ENCODE assay signal across 21 cellular contexts in genomic region chr7:45129181-45129800, GRCh38. TPM values are rescaled to one million over a fixed set of nuclear protein-coding genes. Genes with fewer than 3 reads are reported as not detected.
A peak's percentile ranks its signal among the peaks of the same experiment; 100 is the strongest.
DNase-seq lines count a peak whose midpoint lies in the region; ATAC-seq, FAIRE-seq and TF ChIP-seq lines count a peak whose summit lies in the region.
"Had no signal": no experiment of that assay in that cellular context is flagged by ENCODE, and none has a peak within 500 bp of the region (broad histone marks: within the 10 kb centered on the region; RNA-seq: fewer than 3 reads in every experiment).

No MANE protein-coding gene starts in this region.

- TF ChIP-seq CTCF in HepG2 (CRISPR knock-in tag; IDR thresholded peaks at IDR 0.05) (peak; percentile 35; the same call in 1 of the 2 replicates), right lobe of liver (IDR thresholded peaks at IDR 0.05) (no peak), K562 (IDR thresholded peaks at IDR 0.05 in 2 of 3, conservative IDR thresholded peaks at IDR 0.05 in 1 of 3; ENCODE audit: insufficient read depth in 2 of 3, low read depth in 1 of 3, low read length in 3 of 3) (0 out of 6 replicates have a peak, but pooled peaks of 1 of the 3 experiments have one; percentile 2), hepatocyte (IDR thresholded peaks at IDR 0.05; ENCODE audit: poor library complexity) (no peak)

- TF ChIP-seq RAD21 in HepG2 (CRISPR knock-in tag; IDR thresholded peaks at IDR 0.05) (no peak), K562 (CRISPR knock-in tag; conservative IDR thresholded peaks at IDR 0.05 in 1 of 2, IDR thresholded peaks at IDR 0.05 in 1 of 2) (peak in 1 of 2 experiments; percentile 19; a peak in 1 of 4 replicates)

- H3K4me3 ChIP-seq in HepG2 (replicated peaks in 1 of 3; ENCODE audit: insufficient read depth in 1 of 3, low read depth in 2 of 3, low read length in 3 of 3) = no peak overlapping the region
- no peak overlapping the region for H3K4me3 ChIP-seq in right lobe of liver
- no peak overlapping the region for H3K4me3 ChIP-seq in K562
- H3K4me3 ChIP-seq in hepatocyte = no peak overlapping the region
- H3K4me3 ChIP-seq: BLaER1, PC-9, SK-N-MC had no signal

- 28% methylated on average over 13 of the region's 15 CpGs for WGBS in HepG2 (ENCODE audit: low lambda C conversion rate)
- WGBS in right lobe of liver (ENCODE audit: insufficient coverage, low coverage, low lambda C conversion rate, missing lambda C conversion rate) = 90% methylated on average over 12 of the region's 15 CpGs
- WGBS in K562 (ENCODE audit: insufficient coverage, low coverage, missing lambda C conversion rate) = 55% methylated on average over 14 of the region's 15 CpGs
- 81% methylated on average over 15 of the region's 15 CpGs for WGBS in hepatocyte (ENCODE audit: low lambda C conversion rate, missing lambda C conversion rate)

- no peak for TF ChIP-seq EP300 in HepG2 (IDR thresholded peaks at IDR 0.05; ENCODE audit: low read depth in 2 of 2, low read length in 2 of 2)
- no peak for TF ChIP-seq EP300 in HepG2 (CRISPR knock-in tag; IDR thresholded peaks at IDR 0.05; ENCODE audit: borderline replicate concordance)
- TF ChIP-seq EP300 in K562 (IDR thresholded peaks at IDR 0.05; ENCODE audit: low read length) = no peak

- H4K20me1 ChIP-seq in HepG2 (ENCODE audit: insufficient read depth, low read length) (no peaks in the 10 kb centered on the region), K562 (replicated peaks; ENCODE audit: control insufficient read depth, insufficient read depth, low read length) (no peaks in the 10 kb centered on the region), hepatocyte (ENCODE audit: insufficient read depth, poor library complexity, severe bottlenecking) (no peaks in the 10 kb centered on the region)
- H4K20me1 ChIP-seq: BLaER1 had no signal

- H2AFZ ChIP-seq in HepG2 (ENCODE audit: low read length) (no peak overlapping the region), K562 (ENCODE audit: low read depth, low read length) (peak overlapping the region; percentile 55), hepatocyte (no peak overlapping the region)
- H2AFZ ChIP-seq: PC-9 had no signal

- TF ChIP-seq POLR2A in HepG2 (IDR thresholded peaks at IDR 0.05; ENCODE audit: insufficient read depth in 1 of 2, low read depth in 2 of 2, low read length in 2 of 2) (no peak), right lobe of liver (IDR thresholded peaks at IDR 0.05) (no peak), K562 (conservative IDR thresholded peaks at IDR 0.05) (no peak)

- FAIRE-seq in HepG2 (lab: Jason Lieb, UNC) = no peak
- peak; percentile 44 for FAIRE-seq in K562 (lab: Jason Lieb, UNC)
- FAIRE-seq: GM12892, H1, HTR-8/SVneo had no signal

- H3K27me3 ChIP-seq in HepG2 (ENCODE audit: control insufficient read depth in 1 of 2, insufficient read depth in 2 of 2, low read length in 2 of 2) (peaks cover 7 to 51% of the 10 kb centered on the region in 2 experiments; a peak in 4 of 5 replicates), right lobe of liver (no peaks in the 10 kb centered on the region), K562 (ENCODE audit: control insufficient read depth in 2 of 2, insufficient read depth in 2 of 2, low read length in 2 of 2) (no peaks in the 10 kb centered on the region), hepatocyte (no peaks in the 10 kb centered on the region)
- H3K27me3 ChIP-seq: BLaER1 had no signal

- CTCF ChIA-PET in HepG2 (lab: Yijun Ruan, JAX; ENCODE audit: low intra/inter-chr PET ratio, low total read pairs) (no interaction called here), K562 (lab: Yijun Ruan, JAX; ENCODE audit: low intra/inter-chr PET ratio) (no interaction called here)

- H3K36me3 ChIP-seq in HepG2 (replicated peaks in 1 of 2; ENCODE audit: control insufficient read depth in 1 of 2, insufficient read depth in 2 of 2, low read length in 2 of 2) (no peaks in the 10 kb centered on the region), right lobe of liver (no peaks in the 10 kb centered on the region), K562 (ENCODE audit: control insufficient read depth, insufficient read depth, low read length) (no peaks in the 10 kb centered on the region), hepatocyte (replicated peaks; ENCODE audit: insufficient read depth, low read depth) (no peaks in the 10 kb centered on the region)
- H3K36me3 ChIP-seq: BLaER1 had no signal

- H3K4me1 ChIP-seq in HepG2 (ENCODE audit: insufficient read depth, low read length) = 0 out of 2 replicates have a peak, but pooled peaks cover 5% of the 10 kb centered on the region
- H3K4me1 ChIP-seq in right lobe of liver = peaks cover 0 to 8% (median 0%) of the 10 kb centered on the region in 4 donors
- peaks cover 0 to 20% of the 10 kb centered on the region in 2 experiments; a peak in 2 of 5 replicates for H3K4me1 ChIP-seq in K562 (replicated peaks in 1 of 2; ENCODE audit: control insufficient read depth in 2 of 2, insufficient read depth in 2 of 2, low read length in 2 of 2)
- H3K4me1 ChIP-seq in hepatocyte (ENCODE audit: insufficient read depth) = no peaks in the 10 kb centered on the region

- BruUV-seq in HepG2 (replicated peaks; lab: Mats Ljungman, UMichigan) (no TSS peak), K562 (replicated peaks; lab: Mats Ljungman, UMichigan) (no TSS peak)

- H3K79me2 ChIP-seq in HepG2 (ENCODE audit: insufficient read depth, low read length) (no peaks in the 10 kb centered on the region), K562 (ENCODE audit: control insufficient read depth, insufficient read depth, low read length) (no peaks in the 10 kb centered on the region), hepatocyte (no peaks in the 10 kb centered on the region)

- intact Hi-C loops in HepG2 (cut with micrococcal nuclease; ENCODE audit: unreplicated experiment) = no loop called here
- intact Hi-C loops in right lobe of liver (cut with DNase I) = no loop called here
- intact Hi-C loops in K562 (cut with micrococcal nuclease) = no loop called here

- H3K4me2 ChIP-seq in HepG2 (ENCODE audit: low read depth, low read length) (no peak overlapping the region), K562 (ENCODE audit: insufficient read depth, low read length) (no peak overlapping the region), hepatocyte (no peak overlapping the region)
- H3K4me2 ChIP-seq: BLaER1, PC-9 had no signal

- no peaks in the 10 kb centered on the region for H3K9me3 ChIP-seq in HepG2 (ENCODE audit: low read length)
- H3K9me3 ChIP-seq in right lobe of liver = no peaks in the 10 kb centered on the region
- no peaks in the 10 kb centered on the region for H3K9me3 ChIP-seq in K562 (replicated peaks; ENCODE audit: control insufficient read depth, insufficient read depth, low read depth, low read length)
- no peaks in the 10 kb centered on the region for H3K9me3 ChIP-seq in hepatocyte (ENCODE audit: low read depth)
- H3K9me3 ChIP-seq: BLaER1 had no signal

- ATAC-seq in HepG2 (peak; percentile 43; the same call in 2 of the 3 replicates), right lobe of liver (no peak), K562 (peak; percentile 41; the same call in 2 of the 3 replicates), GM21619 (IDR thresholded peaks at IDR 0.05; ENCODE audit: unreplicated experiment) (no peak), GM18519 (IDR thresholded peaks at IDR 0.05; ENCODE audit: low FRiP score, unreplicated experiment) (no peak), HG03457 (IDR thresholded peaks at IDR 0.05; ENCODE audit: unreplicated experiment) (no peak)

- H3K9me2 ChIP-seq in hepatocyte (replicated peaks; ENCODE audit: insufficient read depth) = no peaks in the 10 kb centered on the region

- no peak overlapping the region for H3K9ac ChIP-seq in HepG2 (ENCODE audit: insufficient read depth, low read depth, low read length)
- peak overlapping the region in 1 of 2 experiments; percentile 59; a peak in 2 of 4 replicates for H3K9ac ChIP-seq in K562 (ENCODE audit: insufficient read depth in 1 of 2, low read depth in 2 of 2, low read length in 2 of 2)
- H3K9ac ChIP-seq: BLaER1 had no signal

- DNase-seq in HepG2 (ENCODE audit: low spot score) (no peak), right lobe of liver (no peak), K562 (ENCODE audit: extremely low read depth in 1 of 4, low spot score in 3 of 4) (no peak), kidney tubule cell (ENCODE audit: low spot score) (peak; percentile 19), hepatocyte (ENCODE audit: low spot score) (no peak)
- DNase-seq: GF-D8, NCI-H1436, NCI-H2029, NCI-H774, PC-9 had no signal

- in situ Hi-C loops in HepG2 (cut with HindIII; ENCODE audit: extremely low pct_ligation_motif_present, low pct_unique_long_range_greater_than_20kb) = no loop called here
- in situ Hi-C loops in K562 (cut with MboI) = no loop called here

- peaks cover 3% of the 10 kb centered on the region for H3K9me1 ChIP-seq in K562 (ENCODE audit: control insufficient read depth, insufficient read depth, low read length)

- POLR2A ChIA-PET in HepG2 (lab: Yijun Ruan, JAX) = interaction anchor here (0.7 kb wide), 1 partner anchor 18 kb away, joined by 3 read pairs; the partner anchor contains the start of gene TBRG4
- POLR2A ChIA-PET in K562 (lab: Yijun Ruan, JAX) = no interaction called here

- H3K27ac ChIP-seq in HepG2 (ENCODE audit: extremely low read length, insufficient read depth, low read length) (no peak overlapping the region), right lobe of liver (no peak overlapping the region), K562 (ENCODE audit: extremely low read depth, low read depth, low read length) (no peak overlapping the region), hepatocyte (no peak overlapping the region)
- H3K27ac ChIP-seq: BLaER1, HL-60, PC-9, SK-N-MC had no signal

RNA-seq across cellular contexts. Expression of gene TBRG4, which starts 17.8 kb away (rescaled TPM):
- total RNA-seq in HepG2 (2016; rRNA removed; fragmentation: Illumina TruSeq; extraction: Trizol) = 87.8 and 90.3 TPM in 2 replicates
- 33.6 and 34.9 TPM in 2 replicates for total RNA-seq in HepG2 (2016; cell fraction: cytosol; rRNA removed; fragmentation: Illumina TruSeq; extraction: Trizol; ENCODE audit: low read depth)
- total RNA-seq in HepG2 (2016; cell fraction: insoluble cytoplasmic fraction; rRNA removed; fragmentation: Illumina TruSeq; extraction: Trizol) = 87.0 and 89.8 TPM in 2 replicates
- 33.7 and 38.0 TPM in 2 replicates for total RNA-seq in HepG2 (2016; cell fraction: membrane; rRNA removed; fragmentation: Illumina TruSeq; extraction: Trizol)
- total RNA-seq in HepG2 (2016; cell fraction: nucleus; rRNA removed; fragmentation: Illumina TruSeq; extraction: Trizol) = 82.0 and 84.8 TPM in 2 replicates
- polyA plus RNA-seq in HepG2 (2011; rRNA removed) = 107 and 122 TPM in 2 replicates
- polyA plus RNA-seq in HepG2 (2011; cell fraction: cytosol; rRNA removed) = 79.2 and 104 TPM in 2 replicates
- polyA plus RNA-seq in HepG2 (2011; cell fraction: nucleus; rRNA removed) = 370 and 388 TPM in 2 replicates
- polyA plus RNA-seq in HepG2 (2012) = 54.3 and 62.8 TPM in 2 replicates
- 11.2 and 11.7 TPM in 2 replicates for polyA plus RNA-seq in HepG2 (2016; cell fraction: cytosol; fragmentation: Illumina TruSeq; extraction: Trizol; ENCODE audit: low read depth)
- polyA plus RNA-seq in HepG2 (2016; cell fraction: insoluble cytoplasmic fraction; fragmentation: Illumina TruSeq; extraction: Trizol; ENCODE audit: low read depth) = 71.7 and 72.0 TPM in 2 replicates
- 17.4 and 18.6 TPM in 2 replicates for polyA plus RNA-seq in HepG2 (2016; cell fraction: membrane; fragmentation: Illumina TruSeq; extraction: Trizol; ENCODE audit: low read depth)
- 105 and 123 TPM in 2 replicates for polyA plus RNA-seq in HepG2 (2016; cell fraction: nucleus; fragmentation: Illumina TruSeq; extraction: Trizol; ENCODE audit: insufficient read depth, low read depth)
- polyA minus RNA-seq in HepG2 (2011; rRNA and poly(A)+ RNA removed; ENCODE audit: low replicate concordance) = 224 and 418 TPM in 2 replicates
- polyA minus RNA-seq in HepG2 (2011; cell fraction: cytosol; rRNA and poly(A)+ RNA removed) = 56.5 and 63.0 TPM in 2 replicates
- 193 and 254 TPM in 2 replicates for polyA minus RNA-seq in HepG2 (2011; cell fraction: nucleus; rRNA and poly(A)+ RNA removed)
- total RNA-seq in right lobe of liver = 10 to 100 TPM; 33.0 to 57.1 (median 41.7) TPM
- total RNA-seq in K562 (2011; cell fraction: chromatin; rRNA removed; ENCODE audit: low replicate concordance) = 345 and 988 TPM in 2 replicates
- total RNA-seq in K562 (2011; cell fraction: nucleolus; rRNA removed) = 627 and 629 TPM in 2 replicates
- total RNA-seq in K562 (2011; cell fraction: nucleoplasm; rRNA removed) = 447 and 454 TPM in 2 replicates
- total RNA-seq in K562 (2014; rRNA removed) = 248 and 298 TPM in 2 replicates
- total RNA-seq in K562 (2014; rRNA removed; fragmentation: Illumina TruSeq; extraction: Trizol) = 111 and 141 TPM in 2 replicates
- 140 and 152 TPM in 2 replicates for total RNA-seq in K562 (2015; rRNA removed; fragmentation: Illumina TruSeq; extraction: Trizol)
- 258 and 287 TPM in 2 replicates for total RNA-seq in K562 (2021)
- polyA plus RNA-seq in K562 (2011; rRNA removed) = 278 and 317 TPM in 2 replicates
- polyA plus RNA-seq in K562 (2011; cell fraction: cytosol; rRNA removed) = 213 and 315 TPM in 2 replicates
- polyA plus RNA-seq in K562 (2011; cell fraction: nucleus; rRNA removed) = 714 and 782 TPM in 2 replicates
- 183 and 269 TPM in 2 replicates for polyA plus RNA-seq in K562 (2012)
- 295 and 322 TPM in 2 replicates for polyA plus RNA-seq in K562 (2014; fragmentation: Illumina TruSeq; extraction: Trizol)
- 10 to 100 TPM; 11.2 to 34.9 TPM for polyA plus RNA-seq in K562 (2014; fragmentation: Nextera tagmentation; extraction: Ambion mirVana)
- polyA plus RNA-seq in K562 (2014; rRNA removed) = 216 and 223 TPM in 2 replicates
- polyA minus RNA-seq in K562 (2011; rRNA and poly(A)+ RNA removed) = 276 and 311 TPM in 2 replicates
- 198 and 207 TPM in 2 replicates for polyA minus RNA-seq in K562 (2011; cell fraction: cytosol; rRNA and poly(A)+ RNA removed)
- polyA minus RNA-seq in K562 (2011; cell fraction: nucleus; rRNA and poly(A)+ RNA removed) = 413 and 539 TPM in 2 replicates
- 44.5 and 55.9 TPM in 2 replicates for total RNA-seq in hepatocyte
- 54.3 and 54.6 TPM in 2 replicates for polyA plus RNA-seq in hepatocyte

RNA-seq across cellular contexts. Expression of gene RAMP3, which starts 28.3 kb away (rescaled TPM):
- total RNA-seq in HepG2 (2016; rRNA removed; fragmentation: Illumina TruSeq; extraction: Trizol) = not detected in 2 replicates
- not detected in 2 replicates for total RNA-seq in HepG2 (2016; cell fraction: cytosol; rRNA removed; fragmentation: Illumina TruSeq; extraction: Trizol; ENCODE audit: low read depth)
- not detected in 2 replicates for total RNA-seq in HepG2 (2016; cell fraction: insoluble cytoplasmic fraction; rRNA removed; fragmentation: Illumina TruSeq; extraction: Trizol)
- total RNA-seq in HepG2 (2016; cell fraction: membrane; rRNA removed; fragmentation: Illumina TruSeq; extraction: Trizol) = not detected in 2 replicates
- total RNA-seq in HepG2 (2016; cell fraction: nucleus; rRNA removed; fragmentation: Illumina TruSeq; extraction: Trizol) = not detected in 2 replicates
- not detected in 2 replicates for polyA plus RNA-seq in HepG2 (2011; rRNA removed)
- polyA plus RNA-seq in HepG2 (2011; cell fraction: cytosol; rRNA removed) = not detected in 2 replicates
- polyA plus RNA-seq in HepG2 (2011; cell fraction: nucleus; rRNA removed) = not detected in 2 replicates
- polyA plus RNA-seq in HepG2 (2012) = not detected in 2 replicates
- not detected in 2 replicates for polyA plus RNA-seq in HepG2 (2016; cell fraction: cytosol; fragmentation: Illumina TruSeq; extraction: Trizol; ENCODE audit: low read depth)
- not detected in 2 replicates for polyA plus RNA-seq in HepG2 (2016; cell fraction: insoluble cytoplasmic fraction; fragmentation: Illumina TruSeq; extraction: Trizol; ENCODE audit: low read depth)
- not detected in 2 replicates for polyA plus RNA-seq in HepG2 (2016; cell fraction: membrane; fragmentation: Illumina TruSeq; extraction: Trizol; ENCODE audit: low read depth)
- polyA plus RNA-seq in HepG2 (2016; cell fraction: nucleus; fragmentation: Illumina TruSeq; extraction: Trizol; ENCODE audit: insufficient read depth, low read depth) = not detected in 2 replicates
- not detected in 2 replicates for polyA minus RNA-seq in HepG2 (2011; rRNA and poly(A)+ RNA removed; ENCODE audit: low replicate concordance)
- not detected in 2 replicates for polyA minus RNA-seq in HepG2 (2011; cell fraction: cytosol; rRNA and poly(A)+ RNA removed)
- polyA minus RNA-seq in HepG2 (2011; cell fraction: nucleus; rRNA and poly(A)+ RNA removed) = not detected in 2 replicates
- 10 to 100 TPM in 4 of 6 experiments, 1 to 10 TPM in 2; 3.6 to 25.9 (median 23.4) TPM for total RNA-seq in right lobe of liver
- not detected in 2 replicates for total RNA-seq in K562 (2011; cell fraction: chromatin; rRNA removed; ENCODE audit: low replicate concordance)
- not detected in 2 replicates for total RNA-seq in K562 (2011; cell fraction: nucleolus; rRNA removed)
- total RNA-seq in K562 (2011; cell fraction: nucleoplasm; rRNA removed) = not detected in 2 replicates
- not detected in 2 replicates for total RNA-seq in K562 (2014; rRNA removed)
- total RNA-seq in K562 (2014; rRNA removed; fragmentation: Illumina TruSeq; extraction: Trizol) = not detected in 2 replicates
- total RNA-seq in K562 (2015; rRNA removed; fragmentation: Illumina TruSeq; extraction: Trizol) = not detected in 2 replicates
- not detected in 2 replicates for total RNA-seq in K562 (2021)
- polyA plus RNA-seq in K562 (2011; rRNA removed) = not detected in 2 replicates
- not detected in 2 replicates for polyA plus RNA-seq in K562 (2011; cell fraction: cytosol; rRNA removed)
- polyA plus RNA-seq in K562 (2011; cell fraction: nucleus; rRNA removed) = not detected in 2 replicates
- not detected in 2 replicates for polyA plus RNA-seq in K562 (2012)
- not detected in 2 replicates for polyA plus RNA-seq in K562 (2014; fragmentation: Illumina TruSeq; extraction: Trizol)
- not detected for polyA plus RNA-seq in K562 (2014; fragmentation: Nextera tagmentation; extraction: Ambion mirVana)
- not detected in 2 replicates for polyA plus RNA-seq in K562 (2014; rRNA removed)
- polyA minus RNA-seq in K562 (2011; rRNA and poly(A)+ RNA removed) = not detected in 2 replicates
- not detected in 2 replicates for polyA minus RNA-seq in K562 (2011; cell fraction: cytosol; rRNA and poly(A)+ RNA removed)
- not detected in 2 replicates for polyA minus RNA-seq in K562 (2011; cell fraction: nucleus; rRNA and poly(A)+ RNA removed)
- not detected in 2 replicates for total RNA-seq in hepatocyte
- polyA plus RNA-seq in hepatocyte = not detected in 2 replicates
- total RNA-seq: A172, NCI-H460, PC-9 had no signal

RNA-seq across cellular contexts. Expression of gene NACAD, which starts 40.5 kb away (rescaled TPM):
- total RNA-seq in HepG2 (2016; rRNA removed; fragmentation: Illumina TruSeq; extraction: Trizol) = 0.08 TPM in 1 of 2 replicates, not detected in the other
- total RNA-seq in HepG2 (2016; cell fraction: cytosol; rRNA removed; fragmentation: Illumina TruSeq; extraction: Trizol; ENCODE audit: low read depth) = not detected in 2 replicates
- total RNA-seq in HepG2 (2016; cell fraction: insoluble cytoplasmic fraction; rRNA removed; fragmentation: Illumina TruSeq; extraction: Trizol) = 0.02 and 0.07 TPM in 2 replicates
- not detected in 2 replicates for total RNA-seq in HepG2 (2016; cell fraction: membrane; rRNA removed; fragmentation: Illumina TruSeq; extraction: Trizol)
- not detected in 2 replicates for total RNA-seq in HepG2 (2016; cell fraction: nucleus; rRNA removed; fragmentation: Illumina TruSeq; extraction: Trizol)
- polyA plus RNA-seq in HepG2 (2011; rRNA removed) = 0.04 and 0.07 TPM in 2 replicates
- polyA plus RNA-seq in HepG2 (2011; cell fraction: cytosol; rRNA removed) = 0.04 and 0.06 TPM in 2 replicates
- 0.45 and 0.54 TPM in 2 replicates for polyA plus RNA-seq in HepG2 (2011; cell fraction: nucleus; rRNA removed)
- polyA plus RNA-seq in HepG2 (2012) = 0.54 and 0.63 TPM in 2 replicates
- polyA plus RNA-seq in HepG2 (2016; cell fraction: cytosol; fragmentation: Illumina TruSeq; extraction: Trizol; ENCODE audit: low read depth) = not detected in 2 replicates
- 0.08 TPM in 1 of 2 replicates, not detected in the other for polyA plus RNA-seq in HepG2 (2016; cell fraction: insoluble cytoplasmic fraction; fragmentation: Illumina TruSeq; extraction: Trizol; ENCODE audit: low read depth)
- not detected in 2 replicates for polyA plus RNA-seq in HepG2 (2016; cell fraction: membrane; fragmentation: Illumina TruSeq; extraction: Trizol; ENCODE audit: low read depth)
- 0.15 and 0.89 TPM in 2 replicates for polyA plus RNA-seq in HepG2 (2016; cell fraction: nucleus; fragmentation: Illumina TruSeq; extraction: Trizol; ENCODE audit: insufficient read depth, low read depth)
- 0.05 TPM in 1 of 2 replicates, not detected in the other for polyA minus RNA-seq in HepG2 (2011; rRNA and poly(A)+ RNA removed; ENCODE audit: low replicate concordance)
- polyA minus RNA-seq in HepG2 (2011; cell fraction: cytosol; rRNA and poly(A)+ RNA removed) = 0.09 and 0.20 TPM in 2 replicates
- 0.13 and 0.25 TPM in 2 replicates for polyA minus RNA-seq in HepG2 (2011; cell fraction: nucleus; rRNA and poly(A)+ RNA removed)
- under 1 TPM in 5 of 6 experiments, not detected in 1; 0.09 to 0.42 (median 0.12) TPM for total RNA-seq in right lobe of liver
- total RNA-seq in K562 (2011; cell fraction: chromatin; rRNA removed; ENCODE audit: low replicate concordance) = 0.11 and 0.79 TPM in 2 replicates
- total RNA-seq in K562 (2011; cell fraction: nucleolus; rRNA removed) = under 0.01 TPM in 1 of 2 replicates, not detected in the other
- total RNA-seq in K562 (2011; cell fraction: nucleoplasm; rRNA removed) = 0.08 TPM in 1 of 2 replicates, not detected in the other
- under 0.01 TPM in 1 of 2 replicates, not detected in the other for total RNA-seq in K562 (2014; rRNA removed)
- total RNA-seq in K562 (2014; rRNA removed; fragmentation: Illumina TruSeq; extraction: Trizol) = not detected in 2 replicates
- total RNA-seq in K562 (2015; rRNA removed; fragmentation: Illumina TruSeq; extraction: Trizol) = not detected in 2 replicates
- total RNA-seq in K562 (2021) = 0.02 and 0.04 TPM in 2 replicates
- 0.01 and 0.03 TPM in 2 replicates for polyA plus RNA-seq in K562 (2011; rRNA removed)
- 0.01 and 0.03 TPM in 2 replicates for polyA plus RNA-seq in K562 (2011; cell fraction: cytosol; rRNA removed)
- polyA plus RNA-seq in K562 (2011; cell fraction: nucleus; rRNA removed) = 0.06 and 0.16 TPM in 2 replicates
- 0.03 and 0.04 TPM in 2 replicates for polyA plus RNA-seq in K562 (2012)
- polyA plus RNA-seq in K562 (2014; fragmentation: Illumina TruSeq; extraction: Trizol) = 0.01 and 0.03 TPM in 2 replicates
- not detected for polyA plus RNA-seq in K562 (2014; fragmentation: Nextera tagmentation; extraction: Ambion mirVana)
- 0.04 TPM in 1 of 2 replicates, not detected in the other for polyA plus RNA-seq in K562 (2014; rRNA removed)
- not detected in 2 replicates for polyA minus RNA-seq in K562 (2011; rRNA and poly(A)+ RNA removed)
- not detected in 2 replicates for polyA minus RNA-seq in K562 (2011; cell fraction: cytosol; rRNA and poly(A)+ RNA removed)
- 0.11 and 0.13 TPM in 2 replicates for polyA minus RNA-seq in K562 (2011; cell fraction: nucleus; rRNA and poly(A)+ RNA removed)
- total RNA-seq in hepatocyte = 1.2 and 1.4 TPM in 2 replicates
- 2.0 and 3.9 TPM in 2 replicates for polyA plus RNA-seq in hepatocyte
- total RNA-seq: NCI-H460 had no signal

Comparison
In these comparisons a context has a peak if more than half of its experiments do, and no peak if none do; other contexts are left out.
1. ATAC-seq: peak in HepG2 (single experiment) and K562 (single experiment); none in right lobe of liver (0 of 4), GM21619 (single experiment), GM18519 (single experiment) and HG03457 (single experiment).
2. Of the 241 proteins assayed by ChIP-seq in both HepG2 and K562: peak only in HepG2: MNT; only in K562: none; in both: none; in neither: 238; mixed calls (peak in some experiments, not most) for 2.